In genomic region chr5:180210077-180210476, GRCh38 we compare ENCODE assay signal across 4 cellular contexts.
TF ChIP-seq lines count a peak whose summit lies in the region.

No MANE protein-coding gene starts in this region.

TF ChIP-seq in HEK293, 187 proteins besides CTCF, POLR2A, EP300 and RAD21:
- peak; percentile 90 for TF ChIP-seq ZNF223 (tag by site-specific recombination; IDR thresholded peaks at IDR 0.05)
- TF ChIP-seq ZNF10 (tag by site-specific recombination; IDR thresholded peaks at IDR 0.05) = 0 out of 2 replicates have a peak, but pooled peaks have one; percentile 40
- TF ChIP-seq SP2 (tag by site-specific recombination; IDR thresholded peaks at IDR 0.05) = peak; percentile 23
- TF ChIP-seq ZNF600 (tag by site-specific recombination; IDR thresholded peaks at IDR 0.05) = peak; percentile 36; the same call in 1 of the 2 replicates
TF ChIP-seq in HEK293: peak in this region for 4; not testable (repeated sequence) for 183.

TF ChIP-seq in WTC11, 78 proteins besides CTCF, POLR2A, EP300 and RAD21:
- peak; percentile 63 for TF ChIP-seq NFYB (CRISPR knock-in tag; conservative IDR thresholded peaks at IDR 0.05; ENCODE audit: low read depth)

TF ChIP-seq in K562, 482 proteins besides CTCF, POLR2A, EP300 and RAD21:
- TF ChIP-seq ASH1L (IDR thresholded peaks at IDR 0.05; ENCODE audit: borderline replicate concordance, low read depth, partially characterized antibody) = peak; percentile 28
- peak; percentile 46 for TF ChIP-seq RBM25 (IDR thresholded peaks at IDR 0.05; ENCODE audit: low read depth, low read length, severe bottlenecking)
- peak; percentile 93 for TF ChIP-seq NFYB (IDR thresholded peaks at IDR 0.05; ENCODE audit: extremely low read depth, insufficient read length)
- TF ChIP-seq C11orf30 (IDR thresholded peaks at IDR 0.05; ENCODE audit: low read depth) = peak; percentile 38; the same call in 1 of the 2 replicates
- TF ChIP-seq ZNF316 (IDR thresholded peaks at IDR 0.05) = peak; percentile 79
TF ChIP-seq in K562: peak in this region for 5; not testable (repeated sequence) for 477.

TF ChIP-seq in H1, 55 proteins besides CTCF, POLR2A, EP300 and RAD21:
- 0 out of 2 replicates have a peak, but pooled peaks have one; percentile 11 for TF ChIP-seq SP1 (IDR thresholded peaks at IDR 0.05; ENCODE audit: low read depth, low read length)
